In the genomic region with DNA sequence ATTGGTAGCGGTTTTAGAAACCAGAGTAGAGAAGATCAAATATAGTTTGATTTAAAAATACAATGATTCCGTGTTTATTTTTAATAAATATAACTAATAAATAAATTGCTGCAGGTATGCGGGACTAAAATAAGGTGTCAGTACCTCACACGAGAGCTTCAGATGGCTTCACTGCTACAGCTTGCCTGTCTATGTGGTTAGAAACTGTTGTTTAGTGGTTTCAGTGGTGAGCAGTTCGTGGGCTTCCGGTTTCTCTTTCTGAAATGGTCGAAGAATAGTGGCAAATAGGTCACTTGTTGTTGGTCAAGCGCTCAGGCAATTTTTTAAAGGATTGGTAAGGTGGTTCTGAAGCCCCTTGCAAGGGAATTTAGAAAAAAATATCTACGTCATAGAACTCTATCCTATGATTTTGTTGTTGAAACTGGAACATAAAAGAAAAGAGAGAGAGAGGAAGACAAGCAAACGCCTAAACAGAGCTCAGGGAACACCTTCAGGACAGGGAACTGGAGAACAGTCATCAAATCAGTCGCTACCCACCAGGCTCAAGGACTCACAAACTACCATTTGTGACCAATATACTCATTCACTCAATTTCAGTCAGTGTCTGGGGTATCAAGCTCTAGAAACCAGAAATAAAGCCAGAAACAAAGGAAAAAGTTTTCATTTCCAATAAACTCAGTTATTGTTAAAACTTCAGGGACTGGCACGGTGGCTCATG, we compare ENCODE assay signal across 8 cellular contexts. TPM values are rescaled to one million over a fixed set of nuclear protein-coding genes. Genes with fewer than 3 reads are reported as not detected.
A peak's percentile ranks its signal among the peaks of the same experiment; 100 is the strongest.
DNase-seq lines count a peak whose midpoint lies in the region; ATAC-seq and TF ChIP-seq lines count a peak whose summit lies in the region.

No MANE protein-coding gene starts in this region.

- no peak for TF ChIP-seq CTCF in GM12864 (IDR thresholded peaks at IDR 0.05; ENCODE audit: low read depth, low read length, missing control alignments)
- TF ChIP-seq CTCF in endothelial cell (IDR thresholded peaks at IDR 0.05; ENCODE audit: unreplicated experiment), result no peak

- no peaks in the 10 kb centered on the region for H3K9me3 Mint-ChIP-seq in activated T-helper 17 cell treated with anti-CD3 and anti-CD28 coated beads, Interleukin-2, amount 50 U/mL, for 72 hours
- no peaks in the 10 kb centered on the region for H3K9me3 Mint-ChIP-seq in endothelial cell (ENCODE audit: unreplicated experiment)

- no peaks in the 10 kb centered on the region for H3K36me3 Mint-ChIP-seq in activated T-helper 17 cell treated with anti-CD3 and anti-CD28 coated beads, Interleukin-2, amount 50 U/mL, for 72 hours (ENCODE audit: low read depth)
- H3K36me3 Mint-ChIP-seq in endothelial cell (ENCODE audit: low read depth, unreplicated experiment), result no peaks in the 10 kb centered on the region

- H3K4me3 Mint-ChIP-seq in activated T-helper 17 cell treated with anti-CD3 and anti-CD28 coated beads, Interleukin-2, amount 50 U/mL, for 72 hours, result peak overlapping the region; percentile 32
- no peak overlapping the region for H3K4me3 Mint-ChIP-seq in endothelial cell (ENCODE audit: unreplicated experiment)

- no peak overlapping the region for H3K27ac Mint-ChIP-seq in activated T-helper 17 cell treated with anti-CD3 and anti-CD28 coated beads, Interleukin-2, amount 50 U/mL, for 72 hours
- H3K27ac Mint-ChIP-seq in endothelial cell (ENCODE audit: unreplicated experiment), result no peak overlapping the region

- DNase-seq in GM12864 (ENCODE audit: low read depth), result peak; percentile 36
- DNase-seq in SHP77 (lab: John Stamatoyannopoulos, UW), result no peak
- DNase-seq in Kasumi-1 (lab: John Stamatoyannopoulos, UW), result no peak
- no peak for DNase-seq in AG08396 (ENCODE audit: low spot score)
- no peak for DNase-seq in endothelial cell (ENCODE audit: low spot score)

- H3K4me1 Mint-ChIP-seq in activated T-helper 17 cell treated with anti-CD3 and anti-CD28 coated beads, Interleukin-2, amount 50 U/mL, for 72 hours, result peaks cover 7% of the 10 kb centered on the region
- no peaks in the 10 kb centered on the region for H3K4me1 Mint-ChIP-seq in endothelial cell (ENCODE audit: unreplicated experiment)

- H3K4me3 ChIP-seq in GM12864 (ENCODE audit: low read depth, low read length), result no peak overlapping the region

- ATAC-seq in GM21381 (IDR thresholded peaks at IDR 0.05; ENCODE audit: unreplicated experiment), result peak; percentile 85
- ATAC-seq in HG03469 (IDR thresholded peaks at IDR 0.05; ENCODE audit: unreplicated experiment), result peak; percentile 58
- ATAC-seq in activated T-helper 17 cell treated with anti-CD3 and anti-CD28 coated beads, Interleukin-2, amount 50 U/mL, for 72 hours (replicated peaks), result peak; percentile 34

- peaks cover 18% of the 10 kb centered on the region for H3K27me3 Mint-ChIP-seq in activated T-helper 17 cell treated with anti-CD3 and anti-CD28 coated beads, Interleukin-2, amount 50 U/mL, for 72 hours
- H3K27me3 Mint-ChIP-seq in endothelial cell (ENCODE audit: unreplicated experiment), result no peaks in the 10 kb centered on the region

RNA-seq across cellular contexts. Expression of a gene that starts 31.3 kb away (rescaled TPM):
- total RNA-seq in activated T-helper 17 cell treated with anti-CD3 and anti-CD28 coated beads, Interleukin-2, amount 50 U/mL, for 72 hours, result 10 to 100 TPM in 1 of 2 donors, 1 to 10 TPM in 1; 6.9 to 25.1 TPM
- total RNA-seq in endothelial cell (ENCODE audit: unreplicated experiment), result 133 TPM

Comparison
In these comparisons a context has a peak if more than half of its experiments do, and no peak if none do; other contexts are left out.
1. ATAC-seq: peak in every context shown above with its lines; median percentile 85 in GM21381; 58 in HG03469; 34 in activated T-helper 17 cell treated with anti-CD3 and anti-CD28 coated beads, Interleukin-2, amount 50 U/mL, for 72 hours.